In genomic region chr4:82754546-82755165, GRCh38 we compare ENCODE assay signal across 19 cellular contexts. TPM values are rescaled to one million over a fixed set of nuclear protein-coding genes. Genes with fewer than 3 reads are reported as not detected.
A peak's percentile ranks its signal among the peaks of the same experiment; 100 is the strongest.
DNase-seq lines count a peak whose midpoint lies in the region; ATAC-seq and TF ChIP-seq lines count a peak whose summit lies in the region.
"Had no signal": no experiment of that assay in that cellular context is flagged by ENCODE, and none has a peak within 500 bp of the region (broad histone marks: within the 10 kb centered on the region; RNA-seq: fewer than 3 reads in every experiment).

No MANE protein-coding gene starts in this region.

- no peaks in the 10 kb centered on the region for H3K27me3 ChIP-seq in BLaER1
- no peaks in the 10 kb centered on the region for H3K27me3 ChIP-seq in adrenal gland
- H3K27me3 ChIP-seq in esophagus muscularis mucosa = no peaks in the 10 kb centered on the region
- no peaks in the 10 kb centered on the region for H3K27me3 ChIP-seq in prostate gland (replicated peaks; ENCODE audit: insufficient read depth)
- H3K27me3 ChIP-seq: suprapubic skin had no signal

- intact Hi-C loops in adrenal gland (cut with DNase I) = no loop called here
- intact Hi-C loops in esophagus muscularis mucosa (cut with DNase I) = no loop called here
- intact Hi-C loops in prostate gland (cut with DNase I) = no loop called here

- H3K4me1 ChIP-seq in BLaER1 = peaks cover 21% of the 10 kb centered on the region
- H3K4me1 ChIP-seq in adrenal gland (replicated peaks in 1 of 2) = peaks cover 37 to 50% of the 10 kb centered on the region in 2 donors
- peaks cover 15 to 28% (median 24%) of the 10 kb centered on the region in 4 donors for H3K4me1 ChIP-seq in esophagus muscularis mucosa
- H3K4me1 ChIP-seq in prostate gland (replicated peaks) = no peaks in the 10 kb centered on the region

- TF ChIP-seq EP300 in esophagus muscularis mucosa (IDR thresholded peaks at IDR 0.05) = no peak

- H3K4me3 ChIP-seq in BLaER1 = no peak overlapping the region
- H3K4me3 ChIP-seq in adrenal gland = no peak overlapping the region
- H3K4me3 ChIP-seq in esophagus muscularis mucosa = no peak overlapping the region
- H3K4me3 ChIP-seq in prostate gland = no peak overlapping the region
- H3K4me3 ChIP-seq: suprapubic skin had no signal

- no peak for TF ChIP-seq POLR2A in adrenal gland (IDR thresholded peaks at IDR 0.05)
- TF ChIP-seq POLR2A in esophagus muscularis mucosa (IDR thresholded peaks at IDR 0.05; ENCODE audit: low read depth) = no peak
- no peak for TF ChIP-seq POLR2A in prostate gland (IDR thresholded peaks at IDR 0.05)

- peaks cover 7% of the 10 kb centered on the region for H4K20me1 ChIP-seq in BLaER1

- no peak for TF ChIP-seq CTCF in adrenal gland (IDR thresholded peaks at IDR 0.05)
- TF ChIP-seq CTCF in esophagus muscularis mucosa (IDR thresholded peaks at IDR 0.05) = no peak
- no peak for TF ChIP-seq CTCF in prostate gland (IDR thresholded peaks at IDR 0.05)

- H3K27ac ChIP-seq in BLaER1 (no peak overlapping the region), adrenal gland (peak overlapping the region in 4 of 5 donors; percentile 14 to 90 (median 80)), esophagus muscularis mucosa (replicated peaks in 1 of 4) (peak overlapping the region; percentile 52 to 64 (median 55)), prostate gland (peak overlapping the region; percentile 9 to 35)
- H3K27ac ChIP-seq: KMS-11 had no signal

- H3K9me3 ChIP-seq in BLaER1 = no peaks in the 10 kb centered on the region
- H3K9me3 ChIP-seq in adrenal gland (replicated peaks in 1 of 3) = no peaks in the 10 kb centered on the region
- no peaks in the 10 kb centered on the region for H3K9me3 ChIP-seq in esophagus muscularis mucosa
- no peaks in the 10 kb centered on the region for H3K9me3 ChIP-seq in prostate gland
- H3K9me3 ChIP-seq: suprapubic skin had no signal

- ATAC-seq in HG03469 (IDR thresholded peaks at IDR 0.05; ENCODE audit: unreplicated experiment) (no peak), GM18873 (IDR thresholded peaks at IDR 0.05; ENCODE audit: low FRiP score, unreplicated experiment) (no peak)
- ATAC-seq: activated naive CD8-positive, alpha-beta T cell treated with anti-CD3 and anti-CD28 coated beads, Interleukin-2, amount 50 U/mL, for 24 hours; esophagus mucosa; WTC11 had no signal

- H3K36me3 ChIP-seq in BLaER1 (no peaks in the 10 kb centered on the region), adrenal gland (replicated peaks in 1 of 2) (no peaks in the 10 kb centered on the region), esophagus muscularis mucosa (no peaks in the 10 kb centered on the region), prostate gland (no peaks in the 10 kb centered on the region)
- H3K36me3 ChIP-seq: suprapubic skin had no signal

- peak overlapping the region; percentile 13; the same call in 1 of the 2 replicates for H3K4me2 ChIP-seq in BLaER1
- H3K4me2 ChIP-seq: KMS-11 had no signal

- DNase-seq in adrenal gland (no peak), esophagus muscularis mucosa (ENCODE audit: extremely low spot score) (no peak), prostate gland (ENCODE audit: low spot score) (no peak), NCI-H2196 (lab: John Stamatoyannopoulos, UW; ENCODE audit: unreplicated experiment) (no peak), MV-4-11 (lab: John Stamatoyannopoulos, UW) (no peak)
- DNase-seq: activated CD4-positive, alpha-beta T cell treated with anti-CD3 and anti-CD28 coated beads, Interleukin-2, amount 50 U/mL, for 4 hours; activated CD8-positive, alpha-beta memory T cell treated with anti-CD3 and anti-CD28 coated beads, Interleukin-2, amount 50 U/mL, for 48 hours; activated naive CD8-positive, alpha-beta T cell treated with anti-CD3 and anti-CD28 coated beads, Interleukin-2, amount 50 U/mL, for 24 hours; effector CD4-positive, alpha-beta T cell; NCI-H1694 treated with DMSO at 0.1 percent for 48 hours; nucleus accumbens; right cardiac atrium had no signal

- 46 to 50% (median 48%) methylated on average over 5 to 6 of the region's 6 CpGs for WGBS in adrenal gland, 4 donors
- WGBS in esophagus muscularis mucosa = 51% methylated on average over 6 of the region's 6 CpGs
- 41% methylated on average over 6 of the region's 6 CpGs for WGBS in prostate gland

- no peak overlapping the region for H3K9ac ChIP-seq in BLaER1
- H3K9ac ChIP-seq: KMS-11 had no signal

RNA-seq across cellular contexts. Expression of gene SCD5, which starts 43.9 kb away (rescaled TPM):
- total RNA-seq in adrenal gland (100 to 1,000 TPM; 199 to 585 (median 385) TPM), esophagus muscularis mucosa (10 to 100 TPM; 17.6 to 28.4 (median 22.9) TPM), prostate gland (100 to 1,000 TPM in 1 of 2 donors, 10 to 100 TPM in 1; 24.0 to 122 TPM)
- polyA plus RNA-seq in adrenal gland = 100 to 1,000 TPM in 1 of 3 donors, 10 to 100 TPM in 2; 88.1 to 164 (median 96.2) TPM
